ENCODE assay signal across 8 cellular contexts in genomic region chr17:73189417-73190099, GRCh38. TPM values are rescaled to one million over a fixed set of nuclear protein-coding genes. Genes with fewer than 3 reads are reported as not detected.
DNase-seq lines count a peak whose midpoint lies in the region; ATAC-seq and TF ChIP-seq lines count a peak whose summit lies in the region.

No MANE protein-coding gene starts in this region.

- intact Hi-C loops in MCF 10A (cut with micrococcal nuclease) = loop anchor here (2.0 to 5.0 kb wide), 2 partner anchors 57 to 627 kb away; no protein-coding TSS in a partner anchor

- peak; percentile 26 to 67 for DNase-seq in NCI-H446 (lab: John Stamatoyannopoulos, UW)
- DNase-seq in MCF 10A (ENCODE audit: unreplicated experiment) = peak; percentile 42
- DNase-seq in midbrain (lab: John Stamatoyannopoulos, UW) = peak; percentile 58
- no peak for DNase-seq in activated T-cell treated with anti-CD3 and anti-CD28 coated beads, Interleukin-2, amount 50 U/mL, for 24 hours

- no peaks in the 10 kb centered on the region for H3K9me3 Mint-ChIP-seq in MCF 10A (ENCODE audit: unreplicated experiment)
- H3K9me3 Mint-ChIP-seq in activated T-cell treated with anti-CD3 and anti-CD28 coated beads, Interleukin-2, amount 50 U/mL, for 24 hours = no peaks in the 10 kb centered on the region

- POLR2A ChIA-PET in MCF 10A (lab: Yijun Ruan, JAX) = interaction anchor here (1.0 to 13.7 kb wide), 4 partner anchors 40 to 633 kb away, joined by 3 to 148 read pairs (median 4); a partner anchor contains a TSS

- no peak overlapping the region for H3K4me3 Mint-ChIP-seq in MCF 10A (ENCODE audit: unreplicated experiment)
- H3K4me3 Mint-ChIP-seq in activated T-cell treated with anti-CD3 and anti-CD28 coated beads, Interleukin-2, amount 50 U/mL, for 24 hours = no peak overlapping the region

- no TSS peak for BruUV-seq in MCF 10A (replicated peaks; lab: Mats Ljungman, UMichigan)

- peak; percentile 75 for TF ChIP-seq CTCF in 22Rv1 (IDR thresholded peaks at IDR 0.05)
- peak; percentile 56 for TF ChIP-seq CTCF in GM12872 (IDR thresholded peaks at IDR 0.05; ENCODE audit: insufficient read depth, low read depth, low read length)
- TF ChIP-seq CTCF in MCF 10A (IDR thresholded peaks at IDR 0.05; ENCODE audit: unreplicated experiment) = peak; percentile 45

- H3K36me3 Mint-ChIP-seq in MCF 10A (ENCODE audit: insufficient read depth, unreplicated experiment) = peaks cover 7% of the 10 kb centered on the region
- H3K36me3 Mint-ChIP-seq in activated T-cell treated with anti-CD3 and anti-CD28 coated beads, Interleukin-2, amount 50 U/mL, for 24 hours (ENCODE audit: low read depth) = peaks cover 25% of the 10 kb centered on the region

- no peak overlapping the region for H3K27ac Mint-ChIP-seq in MCF 10A (ENCODE audit: low read depth, unreplicated experiment)
- H3K27ac Mint-ChIP-seq in activated T-cell treated with anti-CD3 and anti-CD28 coated beads, Interleukin-2, amount 50 U/mL, for 24 hours = no peak overlapping the region

- no peak for ATAC-seq in GM21576 (IDR thresholded peaks at IDR 0.05; ENCODE audit: unreplicated experiment)
- no peak for ATAC-seq in HG03280 (IDR thresholded peaks at IDR 0.05; ENCODE audit: unreplicated experiment)

- CTCF ChIA-PET in MCF 10A (lab: Yijun Ruan, JAX) = interaction anchor here (0.6 to 6.3 kb wide), 15 partner anchors 9 to 633 kb away, joined by 3 to 130 read pairs (median 5); no protein-coding TSS in a partner anchor

- H3K27me3 Mint-ChIP-seq in MCF 10A (ENCODE audit: insufficient read depth, unreplicated experiment) = no peaks in the 10 kb centered on the region
- no peaks in the 10 kb centered on the region for H3K27me3 Mint-ChIP-seq in activated T-cell treated with anti-CD3 and anti-CD28 coated beads, Interleukin-2, amount 50 U/mL, for 24 hours

- no peak overlapping the region for H3K27ac ChIP-seq in 22Rv1

- H3K4me1 Mint-ChIP-seq in MCF 10A (ENCODE audit: insufficient read depth, unreplicated experiment) = no peaks in the 10 kb centered on the region
- H3K4me1 Mint-ChIP-seq in activated T-cell treated with anti-CD3 and anti-CD28 coated beads, Interleukin-2, amount 50 U/mL, for 24 hours (ENCODE audit: low read depth) = peaks cover 16% of the 10 kb centered on the region

RNA-seq across cellular contexts. Expression of gene COG1, which starts 3.3 kb away (rescaled TPM):
- total RNA-seq in MCF 10A (2022) = 37.0 and 42.8 TPM in 2 replicates

RNA-seq across cellular contexts. Expression of gene SSTR2, which starts 24.7 kb away (rescaled TPM):
- not detected in 2 replicates for total RNA-seq in MCF 10A (2022)
